Comparison of ENCODE assay signal across 25 cellular contexts in the genomic region with DNA sequence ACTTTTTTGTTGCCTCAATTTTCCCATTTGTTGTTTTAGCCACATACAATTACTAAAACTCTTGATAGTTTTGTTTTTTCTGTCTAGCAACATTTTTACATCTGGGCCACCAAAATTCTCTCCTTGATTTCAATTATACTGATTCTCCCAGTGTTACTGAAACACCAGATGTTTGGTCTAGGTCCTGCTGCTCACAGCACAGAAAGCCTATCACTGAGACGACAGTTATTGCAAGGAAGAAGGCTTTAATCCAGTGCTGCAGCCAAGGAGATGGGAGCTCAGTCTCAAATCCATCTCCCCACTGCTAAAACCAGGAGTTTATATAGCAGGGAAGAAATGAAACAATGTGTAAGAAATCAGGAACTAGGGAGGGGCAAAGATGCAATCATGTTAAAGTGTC.
DNase-seq lines count a peak whose midpoint lies in the region; ATAC-seq and TF ChIP-seq lines count a peak whose summit lies in the region.
"Had no signal": no experiment of that assay in that cellular context is flagged by ENCODE, and none has a peak within 500 bp of the region (broad histone marks: within the 10 kb centered on the region; RNA-seq: fewer than 3 reads in every experiment).

No MANE protein-coding gene starts in this region.

- no peaks in the 10 kb centered on the region for H3K9me2 ChIP-seq in PC-9 (ENCODE audit: insufficient read depth)

- H3K9me3 Mint-ChIP-seq in mesothelial cell of epicardium: peaks cover 9% of the 10 kb centered on the region

- no peak overlapping the region for H3K27ac ChIP-seq in PC-9
- no peak overlapping the region for H3K27ac ChIP-seq in tibial artery
- H3K27ac ChIP-seq: 22Rv1, BLaER1, HL-60, SJCRH30 had no signal

- POLR2A ChIA-PET in PC-9 (lab: Charles Lee; ENCODE audit: unreplicated experiment): no interaction called here

- H3K4me2 ChIP-seq in PC-9: no peak overlapping the region
- H3K4me2 ChIP-seq: BLaER1 had no signal

- intact Hi-C loops in PC-9 (cut with micrococcal nuclease; ENCODE audit: unreplicated experiment) (no loop called here), tibial artery (cut with DNase I; ENCODE audit: low total_unique reads) (no loop called here)

- DNase-seq in DMS 273 (lab: John Stamatoyannopoulos, UW; ENCODE audit: unreplicated experiment): peak; percentile 7
- DNase-seq in DMS 273 treated with DMSO at 0.1 percent for 48 hours (lab: John Stamatoyannopoulos, UW): no peak
- DNase-seq in M059J (ENCODE audit: low read depth): peak; percentile 3
- no peak for DNase-seq in PC-9
- no peak for DNase-seq in mesothelial cell of epicardium (ENCODE audit: low spot score in 2 of 2, unreplicated experiment in 2 of 2)
- DNase-seq in ureter (ENCODE audit: low spot score): no peak
- no peak for DNase-seq in tibial artery
- DNase-seq: ACHN; Caco-2; CD4-positive, alpha-beta T cell; DMS153; KBM-7; NCI-H1092 treated with DMSO at 0.1 percent for 48 hours; NCI-H1436 treated with DMSO at 0.1 percent for 48 hours; NCI-H2029 treated with DMSO at 0.1 percent for 48 hours; NCI-H446 treated with DMSO at 0.1 percent for 48 hours; NCI-H526 treated with DMSO at 0.1 percent for 48 hours; NK-92 treated with Interleukin-12 subunit alpha and Interleukin-12 subunit beta, amount 100 ng/mL, for 24 hours; SJCRH30 had no signal

- H3K4me1 ChIP-seq in PC-9 (replicated peaks; ENCODE audit: insufficient read depth) (no peaks in the 10 kb centered on the region), tibial artery (no peaks in the 10 kb centered on the region)
- H3K4me1 ChIP-seq: BLaER1, Caco-2, SJCRH30 had no signal

- H3K36me3 Mint-ChIP-seq in mesothelial cell of epicardium: peaks cover 5% of the 10 kb centered on the region

- H3K36me3 ChIP-seq in PC-9 (ENCODE audit: low read depth) (no peaks in the 10 kb centered on the region), tibial artery (no peaks in the 10 kb centered on the region)
- H3K36me3 ChIP-seq: BLaER1, SJCRH30 had no signal

- peak overlapping the region; percentile 18 for H3K27ac Mint-ChIP-seq in mesothelial cell of epicardium
- H3K27ac Mint-ChIP-seq: CD4-positive, alpha-beta T cell; T-helper 1 cell treated with Interleukin-12 subunit alpha and Interleukin-12 subunit beta and Interleukin-4 antibody, amounts not matched to agents 30 μg/mL and 1 μg/mL, for 36 hours had no signal

- no TSS peak for BruUV-seq in PC-9 (replicated peaks; lab: Mats Ljungman, UMichigan)

- no peaks in the 10 kb centered on the region for H3K9me3 ChIP-seq in PC-9 (ENCODE audit: insufficient read depth, low read depth)
- peaks cover 0 to 7% (median 7%) of the 10 kb centered on the region in 3 donors for H3K9me3 ChIP-seq in tibial artery
- H3K9me3 ChIP-seq: SJCRH30 had no signal

- no peak overlapping the region for H3K4me3 Mint-ChIP-seq in mesothelial cell of epicardium
- H3K4me3 Mint-ChIP-seq: CD4-positive, alpha-beta T cell; T-helper 1 cell treated with Interleukin-12 subunit alpha and Interleukin-12 subunit beta and Interleukin-4 antibody, amounts not matched to agents 30 μg/mL and 1 μg/mL, for 36 hours had no signal

- H3K27me3 Mint-ChIP-seq in mesothelial cell of epicardium (ENCODE audit: low read depth): no peaks in the 10 kb centered on the region
- H3K27me3 Mint-ChIP-seq: CD4-positive, alpha-beta T cell had no signal

- H2AFZ ChIP-seq in PC-9: peak overlapping the region; percentile 55

- H4K20me1 ChIP-seq in PC-9 (ENCODE audit: insufficient read depth): no peaks in the 10 kb centered on the region
- H4K20me1 ChIP-seq: BLaER1 had no signal

- H3K79me2 ChIP-seq in PC-9 (ENCODE audit: low read depth): no peaks in the 10 kb centered on the region

- H3K4me3 ChIP-seq in PC-9 (no peak overlapping the region), tibial artery (no peak overlapping the region)
- H3K4me3 ChIP-seq: BLaER1, SJCRH30 had no signal

- TF ChIP-seq CTCF in PC-9 (conservative IDR thresholded peaks at IDR 0.05) (no peak), mesothelial cell of epicardium (IDR thresholded peaks at IDR 0.05; ENCODE audit: unreplicated experiment) (no peak), tibial artery (IDR thresholded peaks at IDR 0.05) (no peak)

- H3K27me3 ChIP-seq in PC-9 (ENCODE audit: insufficient read depth, low read depth) (no peaks in the 10 kb centered on the region), tibial artery (no peaks in the 10 kb centered on the region)
- H3K27me3 ChIP-seq: BLaER1, SJCRH30 had no signal

- ATAC-seq in HG02852 (IDR thresholded peaks at IDR 0.05; ENCODE audit: unreplicated experiment): no peak
- ATAC-seq: HepG2 had no signal

- peaks cover 21% of the 10 kb centered on the region for H3K4me1 Mint-ChIP-seq in mesothelial cell of epicardium

- no peaks in the 10 kb centered on the region for H3F3A ChIP-seq in PC-9 (ENCODE audit: insufficient read depth, low read depth)

- CTCF ChIA-PET in PC-9 (lab: Charles Lee): no interaction called here

Comparison
In these comparisons a context has a peak if more than half of its experiments do, and no peak if none do; other contexts are left out.
1. DNase-seq: peak in DMS 273 (single experiment) and M059J (single experiment); none in DMS 273 treated with DMSO at 0.1 percent for 48 hours (single experiment), PC-9 (0 of 2), mesothelial cell of epicardium (0 of 2), ureter (single experiment) and tibial artery (0 of 2).